ENCODE assay signal across 22 cellular contexts in genomic region chr1:43315481-43315880, GRCh38. TPM values are rescaled to one million over a fixed set of nuclear protein-coding genes. Genes with fewer than 3 reads are reported as not detected.
"Had no signal": no experiment of that assay in that cellular context is flagged by ENCODE, and none has a peak within 500 bp of the region (broad histone marks: within the 10 kb centered on the region; RNA-seq: fewer than 3 reads in every experiment).

No MANE protein-coding gene starts in this region.

- H3K27ac Mint-ChIP-seq: activated CD4-positive, alpha-beta T cell treated with anti-CD3 and anti-CD28 coated beads, Interleukin-2, amount 10 ng/mL, durations not matched to agents 24 days and 14 days; activated naive CD8-positive, alpha-beta T cell treated with anti-CD3 and anti-CD28 coated beads for 36 hours; dendritic cell treated with granulocyte-macrophage colony-stimulating factor and Interleukin-4, amounts not matched to agents 40 ng/mL and 50 ng/mL, for 4 days; natural killer cell treated with Interleukin-12 subunit alpha and Interleukin-12 subunit beta and Interleukin-15 and Interleukin-18, amount 100 ng/mL, for 72 hours; type B pancreatic cell; WTC11 had no signal

- H3K27me3 ChIP-seq: heart right ventricle, suprapubic skin had no signal

- H3K4me1 ChIP-seq: suprapubic skin had no signal

- FAIRE-seq: keratinocyte, TTC549 had no signal

- H3K4me3 ChIP-seq: heart right ventricle, left ventricle myocardium inferior, suprapubic skin had no signal

- H3K36me3 ChIP-seq: suprapubic skin had no signal

- H3K9me3 ChIP-seq: heart right ventricle, left ventricle myocardium inferior, suprapubic skin had no signal

- DNase-seq: activated CD4-positive, alpha-beta T cell treated with anti-CD3 and anti-CD28 coated beads, Interleukin-2, amount 10 ng/mL, durations not matched to agents 24 days and 14 days; activated CD8-positive, alpha-beta memory T cell treated with anti-CD3 and anti-CD28 coated beads for 24 hours; activated naive CD8-positive, alpha-beta T cell treated with anti-CD3 and anti-CD28 coated beads for 36 hours; cerebellar nuclear complex; effector memory CD8-positive, alpha-beta T cell; foreskin melanocyte; heart right ventricle; left ventricle myocardium inferior; mesenchymal stem cell; stimulated activated CD4-positive, alpha-beta T cell treated with anti-CD3 and anti-CD28 coated beads, Interleukin-4, amount 100 ng/mL, for 1 hour; stimulated activated naive CD4-positive, alpha-beta T cell had no signal

- H3K9me3 Mint-ChIP-seq: activated CD4-positive, alpha-beta T cell treated with anti-CD3 and anti-CD28 coated beads, Interleukin-2, amount 10 ng/mL, durations not matched to agents 24 days and 14 days; activated naive CD8-positive, alpha-beta T cell treated with anti-CD3 and anti-CD28 coated beads for 36 hours; dendritic cell treated with granulocyte-macrophage colony-stimulating factor and Interleukin-4, amounts not matched to agents 40 ng/mL and 50 ng/mL, for 4 days; effector memory CD8-positive, alpha-beta T cell; natural killer cell treated with Interleukin-12 subunit alpha and Interleukin-12 subunit beta and Interleukin-15 and Interleukin-18, amount 100 ng/mL, for 72 hours; type B pancreatic cell; WTC11 had no signal

- H3K27ac ChIP-seq: epithelial cell of prostate, heart right ventricle, left ventricle myocardium inferior, suprapubic skin had no signal

- H3K36me3 Mint-ChIP-seq: activated naive CD8-positive, alpha-beta T cell treated with anti-CD3 and anti-CD28 coated beads for 36 hours; natural killer cell treated with Interleukin-12 subunit alpha and Interleukin-12 subunit beta and Interleukin-15 and Interleukin-18, amount 100 ng/mL, for 72 hours; type B pancreatic cell; WTC11 had no signal

- H3K4me1 Mint-ChIP-seq: activated naive CD8-positive, alpha-beta T cell treated with anti-CD3 and anti-CD28 coated beads for 36 hours had no signal

- H3K4me3 Mint-ChIP-seq: activated CD4-positive, alpha-beta T cell treated with anti-CD3 and anti-CD28 coated beads, Interleukin-2, amount 10 ng/mL, durations not matched to agents 24 days and 14 days; activated naive CD8-positive, alpha-beta T cell treated with anti-CD3 and anti-CD28 coated beads for 36 hours; dendritic cell treated with granulocyte-macrophage colony-stimulating factor and Interleukin-4, amounts not matched to agents 40 ng/mL and 50 ng/mL, for 4 days; effector memory CD8-positive, alpha-beta T cell; natural killer cell treated with Interleukin-12 subunit alpha and Interleukin-12 subunit beta and Interleukin-15 and Interleukin-18, amount 100 ng/mL, for 72 hours; type B pancreatic cell; WTC11 had no signal

- H3K27me3 Mint-ChIP-seq: activated CD4-positive, alpha-beta T cell treated with anti-CD3 and anti-CD28 coated beads, Interleukin-2, amount 10 ng/mL, durations not matched to agents 24 days and 14 days; activated naive CD8-positive, alpha-beta T cell treated with anti-CD3 and anti-CD28 coated beads for 36 hours; dendritic cell treated with granulocyte-macrophage colony-stimulating factor and Interleukin-4, amounts not matched to agents 40 ng/mL and 50 ng/mL, for 4 days; natural killer cell treated with Interleukin-12 subunit alpha and Interleukin-12 subunit beta and Interleukin-15 and Interleukin-18, amount 100 ng/mL, for 72 hours; type B pancreatic cell had no signal

RNA-seq across cellular contexts. Expression of gene TIE1, which starts 14.7 kb away (rescaled TPM):
- total RNA-seq: fibroblast of lung had no signal

RNA-seq across cellular contexts. Expression of gene MPL, which starts 22.1 kb away (rescaled TPM):
- total RNA-seq: activated CD4-positive, alpha-beta T cell treated with anti-CD3 and anti-CD28 coated beads, Interleukin-2, amount 10 ng/mL, durations not matched to agents 24 days and 14 days; activated naive CD8-positive, alpha-beta T cell treated with anti-CD3 and anti-CD28 coated beads for 36 hours; fibroblast of lung; natural killer cell treated with Interleukin-12 subunit alpha and Interleukin-12 subunit beta and Interleukin-15 and Interleukin-18, amount 100 ng/mL, for 72 hours; suprapubic skin; T-helper 2 cell treated with Interferon-gamma antibody and Interleukin-4, amounts not matched to agents 100 ng/mL and 5 ng/mL, for 36 hours had no signal

RNA-seq across cellular contexts. Expression of gene C1orf210, which starts 30.1 kb away (rescaled TPM):
- total RNA-seq: activated CD4-positive, alpha-beta T cell treated with anti-CD3 and anti-CD28 coated beads, Interleukin-2, amount 10 ng/mL, durations not matched to agents 24 days and 14 days; activated naive CD8-positive, alpha-beta T cell treated with anti-CD3 and anti-CD28 coated beads for 36 hours; fibroblast of lung; heart right ventricle; left ventricle myocardium inferior; natural killer cell treated with Interleukin-12 subunit alpha and Interleukin-12 subunit beta and Interleukin-15 and Interleukin-18, amount 100 ng/mL, for 72 hours; omental fat pad; T-helper 2 cell treated with Interferon-gamma antibody and Interleukin-4, amounts not matched to agents 100 ng/mL and 5 ng/mL, for 36 hours had no signal

RNA-seq across cellular contexts. Expression of gene TMEM125, which starts 45.7 kb away (rescaled TPM):
- total RNA-seq: activated CD4-positive, alpha-beta T cell treated with anti-CD3 and anti-CD28 coated beads, Interleukin-2, amount 10 ng/mL, durations not matched to agents 24 days and 14 days; fibroblast of lung; left ventricle myocardium inferior; natural killer cell treated with Interleukin-12 subunit alpha and Interleukin-12 subunit beta and Interleukin-15 and Interleukin-18, amount 100 ng/mL, for 72 hours; T-helper 2 cell treated with Interferon-gamma antibody and Interleukin-4, amounts not matched to agents 100 ng/mL and 5 ng/mL, for 36 hours had no signal
